7 cellular contexts compared by ENCODE assay signal in genomic region chr3:61381745-61382392, GRCh38.
DNase-seq lines count a peak whose midpoint lies in the region; ATAC-seq and TF ChIP-seq lines count a peak whose summit lies in the region.

No MANE protein-coding gene starts in this region.

- H3K4me3 ChIP-seq in ovary = no peak overlapping the region

- H3K4me1 ChIP-seq in ovary (ENCODE audit: insufficient read depth) = no peaks in the 10 kb centered on the region

- DNase-seq in GDM1 (lab: John Stamatoyannopoulos, UW) (peak; percentile 1), SK-MEL-5 (ENCODE audit: low read depth, low spot score) (peak; percentile 77), fibroblast of the conjunctiva (ENCODE audit: low read depth) (peak; percentile 16), ovary (no peak), UCSD-AML1 (lab: John Stamatoyannopoulos, UW; ENCODE audit: unreplicated experiment) (no peak)

- H3K9me3 ChIP-seq in ovary = no peaks in the 10 kb centered on the region

- H3K27me3 ChIP-seq in ovary = no peaks in the 10 kb centered on the region

- intact Hi-C loops in ovary (cut with DNase I) = no loop called here

- no peak overlapping the region for H3K27ac ChIP-seq in ovary

- TF ChIP-seq CTCF in ovary (IDR thresholded peaks at IDR 0.05) = peak in 2 of 3 donors; percentile 36 to 42

- no peaks in the 10 kb centered on the region for H3K36me3 ChIP-seq in ovary

- ATAC-seq in GM19438 (IDR thresholded peaks at IDR 0.05; ENCODE audit: low read depth, unreplicated experiment) = peak; percentile 89
- ATAC-seq in HG03457 (IDR thresholded peaks at IDR 0.05; ENCODE audit: unreplicated experiment) = peak; percentile 76

- in situ Hi-C loops in SK-MEL-5 (cut with HindIII; ENCODE audit: low pct_unique_long_range_greater_than_20kb, low sequenced_read_pairs) = no loop called here

- no peak for TF ChIP-seq POLR2A in ovary (IDR thresholded peaks at IDR 0.05)

- TF ChIP-seq EP300 in ovary (IDR thresholded peaks at IDR 0.05) = no peak

- WGBS in ovary, 3 donors = 66 to 70% (median 67%) methylated on average over 7 of the region's 7 CpGs

Comparison
In these comparisons a context has a peak if more than half of its experiments do, and no peak if none do; other contexts are left out.
1. DNase-seq: peak in GDM1 (single experiment), SK-MEL-5 (single experiment) and fibroblast of the conjunctiva (single experiment); none in ovary (0 of 5) and UCSD-AML1 (single experiment).